ENCODE assay signal across 16 cellular contexts in genomic region chr4:62495039-62495438, GRCh38.
DNase-seq lines count a peak whose midpoint lies in the region; ATAC-seq lines count a peak whose summit lies in the region.
"Had no signal": no experiment of that assay in that cellular context is flagged by ENCODE, and none has a peak within 500 bp of the region (broad histone marks: within the 10 kb centered on the region; RNA-seq: fewer than 3 reads in every experiment).

No MANE protein-coding gene starts in this region.

- DNase-seq in ELR (ENCODE audit: low read depth) (peak; percentile 25), SK-MEL-5 (ENCODE audit: low read depth, low spot score) (peak; percentile 10), glomerular visceral epithelial cell (ENCODE audit: extremely low spot score) (peak; percentile 61), NCI-H187 (lab: John Stamatoyannopoulos, UW) (no peak), amniotic stem cell (lab: John Stamatoyannopoulos, UW) (no peak), SKM-1 treated with dmso at 0.1 percent for 144 hours (lab: John Stamatoyannopoulos, UW; ENCODE audit: unreplicated experiment) (no peak)
- DNase-seq: AML-193; NCI-H1105; NCI-H510A; NCI-H748 treated with DMSO at 0.1 percent for 48 hours; NK-92 treated with Interleukin-12 subunit alpha and Interleukin-12 subunit beta, amount 100 ng/mL, for 24 hours; RPMI8226; SHP77 treated with DMSO at 0.1 percent for 48 hours; T-helper 17 cell had no signal

- peak; percentile 69 for ATAC-seq in HG03432 (IDR thresholded peaks at IDR 0.05; ENCODE audit: unreplicated experiment)
- ATAC-seq: K562, T-helper 17 cell had no signal

- in situ Hi-C loops in SK-MEL-5 (cut with HindIII; ENCODE audit: low pct_unique_long_range_greater_than_20kb, low sequenced_read_pairs), result no loop called here

Comparison
In these comparisons a context has a peak if more than half of its experiments do, and no peak if none do; other contexts are left out.
1. DNase-seq: peak in ELR (single experiment), SK-MEL-5 (single experiment) and glomerular visceral epithelial cell (single experiment); none in NCI-H187 (0 of 2), amniotic stem cell (single experiment) and SKM-1 treated with dmso at 0.1 percent for 144 hours (single experiment).